ENCODE assay signal across 8 cellular contexts in genomic region chr16:81443688-81444447, GRCh38. TPM values are rescaled to one million over a fixed set of nuclear protein-coding genes. Genes with fewer than 3 reads are reported as not detected.
DNase-seq lines count a peak whose midpoint lies in the region; ATAC-seq, FAIRE-seq and TF ChIP-seq lines count a peak whose summit lies in the region.

No MANE protein-coding gene starts in this region.

- peaks cover 22% of the 10 kb centered on the region for H4K20me1 ChIP-seq in K562 (replicated peaks; ENCODE audit: control insufficient read depth, insufficient read depth, low read length)

- peak overlapping the region; percentile 78 for H3K4me3 Mint-ChIP-seq in activated CD4-positive, alpha-beta T cell treated with anti-CD3 and anti-CD28 coated beads, Interleukin-2, amount 10 ng/mL, durations not matched to agents 24 days and 14 days

- peaks cover 39 to 47% of the 10 kb centered on the region in 2 experiments for H3K27me3 ChIP-seq in K562 (ENCODE audit: control insufficient read depth in 2 of 2, insufficient read depth in 2 of 2, low read length in 2 of 2)
- no peaks in the 10 kb centered on the region for H3K27me3 ChIP-seq in left lung
- H3K27me3 ChIP-seq in testis = no peaks in the 10 kb centered on the region

- 8% methylated on average over 21 of the region's 36 CpGs for WGBS in K562 (ENCODE audit: insufficient coverage, low coverage, missing lambda C conversion rate)
- WGBS in testis, 2 donors = 16 to 19% methylated on average over 22 to 27 of the region's 36 CpGs

- intact Hi-C loops in activated CD4-positive, alpha-beta T cell treated with anti-CD3 and anti-CD28 coated beads, Interleukin-2, amount 10 ng/mL, durations not matched to agents 24 days and 14 days (cut with micrococcal nuclease) = loop anchor here (2.0 kb wide), 1 partner anchor 125 kb away; no protein-coding TSS in a partner anchor
- intact Hi-C loops in K562 (cut with micrococcal nuclease) (no loop called here), left lung (cut with DNase I) (no loop called here), testis (cut with DNase I; ENCODE audit: low total_unique reads) (no loop called here)

- peaks cover 3% of the 10 kb centered on the region for H3K9me1 ChIP-seq in K562 (ENCODE audit: control insufficient read depth, insufficient read depth, low read length)

- H3K27ac ChIP-seq in K562 (ENCODE audit: extremely low read depth, low read depth, low read length) = peak overlapping the region; percentile 42; the same call in 1 of the 3 replicates
- H3K27ac ChIP-seq in left lung = peak overlapping the region; percentile 44 to 70
- H3K27ac ChIP-seq in testis = peak overlapping the region; percentile 87 to 91

- no peak for TF ChIP-seq POLR2A in K562 (conservative IDR thresholded peaks at IDR 0.05)
- no peak for TF ChIP-seq POLR2A in testis (IDR thresholded peaks at IDR 0.05)

- H3K4me3 ChIP-seq in K562 (peak overlapping the region; percentile 42), left lung (peak overlapping the region; percentile 45 to 50), testis (peak overlapping the region; percentile 60 to 66)

- FAIRE-seq in K562 (lab: Jason Lieb, UNC) = no peak

- H3K4me2 ChIP-seq in K562 (ENCODE audit: insufficient read depth, low read length) = peak overlapping the region; percentile 68

- H3K9me3 ChIP-seq in K562 (replicated peaks; ENCODE audit: control insufficient read depth, insufficient read depth, low read depth, low read length) (no peaks in the 10 kb centered on the region), left lung (no peaks in the 10 kb centered on the region), testis (no peaks in the 10 kb centered on the region)

- H3K36me3 ChIP-seq in K562 (ENCODE audit: control insufficient read depth, insufficient read depth, low read length) = peaks cover 10% of the 10 kb centered on the region; the same call in 1 of the 3 replicates
- no peaks in the 10 kb centered on the region for H3K36me3 ChIP-seq in left lung
- H3K36me3 ChIP-seq in testis (ENCODE audit: low read depth, missing control alignments) = no peaks in the 10 kb centered on the region

- peak overlapping the region; percentile 71 for H2AFZ ChIP-seq in K562 (ENCODE audit: low read depth, low read length)

- CTCF ChIA-PET in K562 (lab: Yijun Ruan, JAX; ENCODE audit: low intra/inter-chr PET ratio) = no interaction called here

- no peak for ATAC-seq in K562
- no peak for ATAC-seq in left lung

- no peak for TF ChIP-seq EP300 in K562 (IDR thresholded peaks at IDR 0.05; ENCODE audit: low read length)

- peak; percentile 64 for DNase-seq in activated CD4-positive, alpha-beta T cell treated with anti-CD3 and anti-CD28 coated beads, Interleukin-2, amount 10 ng/mL, durations not matched to agents 24 days and 14 days
- no peak for DNase-seq in activated CD4-positive, alpha-beta T cell treated with anti-CD3 and anti-CD28 coated beads, Interleukin-2, amount 50 U/mL, for 1 hour
- DNase-seq in K562 (ENCODE audit: extremely low read depth in 1 of 4, low spot score in 3 of 4) = peak in 1 of 4 experiments; percentile 50
- peak in 1 of 2 donors; percentile 89 for DNase-seq in left lung
- DNase-seq in testis = no peak
- no peak for DNase-seq in NOMO-1 (lab: John Stamatoyannopoulos, UW; ENCODE audit: unreplicated experiment in 2 of 2)
- DNase-seq in NCI-H1694 (lab: John Stamatoyannopoulos, UW) = no peak
- no peak for DNase-seq in EL

- H3K4me1 ChIP-seq in K562 (replicated peaks in 1 of 2; ENCODE audit: control insufficient read depth in 2 of 2, insufficient read depth in 2 of 2, low read length in 2 of 2) = peaks cover 30 to 42% of the 10 kb centered on the region in 2 experiments
- H3K4me1 ChIP-seq in left lung = peaks cover 23 to 36% of the 10 kb centered on the region in 2 donors
- H3K4me1 ChIP-seq in testis = peaks cover 10% of the 10 kb centered on the region

- H3K9ac ChIP-seq in K562 (ENCODE audit: insufficient read depth in 1 of 2, low read depth in 2 of 2, low read length in 2 of 2) = peak overlapping the region; percentile 57 to 93

- H3K36me3 Mint-ChIP-seq in activated CD4-positive, alpha-beta T cell treated with anti-CD3 and anti-CD28 coated beads, Interleukin-2, amount 10 ng/mL, durations not matched to agents 24 days and 14 days (ENCODE audit: low read depth) = peaks cover 5% of the 10 kb centered on the region

- TF ChIP-seq CTCF in K562 (IDR thresholded peaks at IDR 0.05 in 2 of 3, conservative IDR thresholded peaks at IDR 0.05 in 1 of 3; ENCODE audit: insufficient read depth in 2 of 3, low read depth in 1 of 3, low read length in 3 of 3) (no peak), left lung (IDR thresholded peaks at IDR 0.05) (no peak), testis (IDR thresholded peaks at IDR 0.05) (no peak)

- TF ChIP-seq RAD21 in K562 (CRISPR knock-in tag; conservative IDR thresholded peaks at IDR 0.05 in 1 of 2, IDR thresholded peaks at IDR 0.05 in 1 of 2) = no peak

- in situ Hi-C loops in K562 (cut with MboI) = no loop called here

- BruUV-seq in K562 (replicated peaks; lab: Mats Ljungman, UMichigan) = no TSS peak

- peaks cover 38% of the 10 kb centered on the region for H3K27me3 Mint-ChIP-seq in activated CD4-positive, alpha-beta T cell treated with anti-CD3 and anti-CD28 coated beads, Interleukin-2, amount 10 ng/mL, durations not matched to agents 24 days and 14 days

- H3K27ac Mint-ChIP-seq in activated CD4-positive, alpha-beta T cell treated with anti-CD3 and anti-CD28 coated beads, Interleukin-2, amount 10 ng/mL, durations not matched to agents 24 days and 14 days = peak overlapping the region; percentile 87

- H3K4me1 Mint-ChIP-seq in activated CD4-positive, alpha-beta T cell treated with anti-CD3 and anti-CD28 coated beads, Interleukin-2, amount 10 ng/mL, durations not matched to agents 24 days and 14 days = peaks cover 33% of the 10 kb centered on the region

- no peaks in the 10 kb centered on the region for H3K9me3 Mint-ChIP-seq in activated CD4-positive, alpha-beta T cell treated with anti-CD3 and anti-CD28 coated beads, Interleukin-2, amount 10 ng/mL, durations not matched to agents 24 days and 14 days

- H3K79me2 ChIP-seq in K562 (ENCODE audit: control insufficient read depth, insufficient read depth, low read length) = peaks cover 38% of the 10 kb centered on the region

- POLR2A ChIA-PET in K562 (lab: Yijun Ruan, JAX) = interaction anchor here (1.0 to 1.4 kb wide), 2 partner anchors 13 to 35 kb away, joined by 4 read pairs; no protein-coding TSS in a partner anchor

RNA-seq across cellular contexts. Expression of gene CMIP, which starts 0.7 kb away (rescaled TPM):
- 40.0 and 42.9 TPM in 2 replicates for total RNA-seq in activated CD4-positive, alpha-beta T cell treated with anti-CD3 and anti-CD28 coated beads, Interleukin-2, amount 10 ng/mL, durations not matched to agents 24 days and 14 days
- total RNA-seq in K562 (2011; cell fraction: chromatin; rRNA removed; ENCODE audit: low replicate concordance) = 107 and 183 TPM in 2 replicates
- total RNA-seq in K562 (2011; cell fraction: nucleolus; rRNA removed) = 75.7 and 79.0 TPM in 2 replicates
- total RNA-seq in K562 (2011; cell fraction: nucleoplasm; rRNA removed) = 101 and 152 TPM in 2 replicates
- total RNA-seq in K562 (2014; rRNA removed) (16.1 and 19.1 TPM in 2 replicates), K562 (2014; rRNA removed; fragmentation: Illumina TruSeq; extraction: Trizol) (10.3 and 10.8 TPM in 2 replicates), K562 (2015; rRNA removed; fragmentation: Illumina TruSeq; extraction: Trizol) (9.7 and 11.5 TPM in 2 replicates), K562 (2021) (66.4 and 82.5 TPM in 2 replicates), left lung (10 to 100 TPM; 50.8 to 55.8 TPM), testis (10 to 100 TPM; 42.0 to 72.5 TPM)
- polyA plus RNA-seq in K562 (2011; rRNA removed) (8.1 and 19.2 TPM in 2 replicates), K562 (2014; fragmentation: Illumina TruSeq; extraction: Trizol) (39.4 and 41.6 TPM in 2 replicates), K562 (2014; fragmentation: Nextera tagmentation; extraction: Ambion mirVana) (1 to 10 TPM in 1 of 2 experiments, under 1 TPM in 1; 0.94 to 1.9 TPM), K562 (2014; rRNA removed) (15.6 and 21.0 TPM in 2 replicates), testis (ENCODE audit: insufficient read depth, low read depth, low replicate concordance) (34.9 TPM)
- polyA plus RNA-seq in K562 (2011; cell fraction: cytosol; rRNA removed) = 17.6 and 21.0 TPM in 2 replicates
- polyA plus RNA-seq in K562 (2011; cell fraction: nucleus; rRNA removed) = 46.1 and 50.8 TPM in 2 replicates
- 51.9 and 88.9 TPM in 2 replicates for polyA plus RNA-seq in K562 (2012)
- 20.3 and 24.1 TPM in 2 replicates for polyA minus RNA-seq in K562 (2011; rRNA and poly(A)+ RNA removed)
- polyA minus RNA-seq in K562 (2011; cell fraction: cytosol; rRNA and poly(A)+ RNA removed) = 45.6 and 90.6 TPM in 2 replicates
- 26.0 and 43.0 TPM in 2 replicates for polyA minus RNA-seq in K562 (2011; cell fraction: nucleus; rRNA and poly(A)+ RNA removed)
